ENCODE assay signal across 9 cellular contexts in genomic region chr12:26830783-26831601, GRCh38. TPM values are rescaled to one million over a fixed set of nuclear protein-coding genes. Genes with fewer than 3 reads are reported as not detected.
DNase-seq lines count a peak whose midpoint lies in the region; ATAC-seq lines count a peak whose summit lies in the region.
"Had no signal": no experiment of that assay in that cellular context is flagged by ENCODE, and none has a peak within 500 bp of the region (broad histone marks: within the 10 kb centered on the region; RNA-seq: fewer than 3 reads in every experiment).

No MANE protein-coding gene starts in this region.

- peaks cover 8% of the 10 kb centered on the region for H3K36me3 Mint-ChIP-seq in activated CD8-positive, alpha-beta memory T cell treated with anti-CD3 and anti-CD28 coated beads, Interleukin-2, amount 10 ng/mL, durations not matched to agents 7 days and 5 days
- no peaks in the 10 kb centered on the region for H3K36me3 Mint-ChIP-seq in activated CD4-positive, alpha-beta memory T cell treated with anti-CD3 and anti-CD28 coated beads for 36 hours
- peaks cover 22% of the 10 kb centered on the region for H3K36me3 Mint-ChIP-seq in stimulated activated naive CD8-positive, alpha-beta T cell treated with anti-CD3 and anti-CD28 coated beads, Interleukin-15, Interleukin-2, amounts not matched to agents 100 ng/mL and 50 ng/mL, for 24 hours (ENCODE audit: low read depth)

- no peak for DNase-seq in activated CD8-positive, alpha-beta memory T cell treated with anti-CD3 and anti-CD28 coated beads, Interleukin-2, amount 10 ng/mL, durations not matched to agents 7 days and 5 days
- no peak for DNase-seq in activated CD8-positive, alpha-beta memory T cell treated with anti-CD3 and anti-CD28 coated beads for 24 hours
- DNase-seq in activated CD4-positive, alpha-beta memory T cell treated with anti-CD3 and anti-CD28 coated beads for 36 hours = no peak
- DNase-seq in iPS DF 6.9 (ENCODE audit: low read depth, low spot score) (no peak), NCI-H2227 (lab: John Stamatoyannopoulos, UW; ENCODE audit: unreplicated experiment) (no peak)
- DNase-seq: cerebellar nuclear complex had no signal

- H3K9me3 ChIP-seq in iPS DF 6.9 (ENCODE audit: control insufficient read depth, insufficient read depth, low read length) = no peaks in the 10 kb centered on the region

- CTCF ChIA-PET in activated CD8-positive, alpha-beta memory T cell treated with anti-CD3 and anti-CD28 coated beads, Interleukin-2, amount 10 ng/mL, durations not matched to agents 7 days and 5 days (lab: Charles Lee) = interaction anchor here (1.1 to 5.1 kb wide), 2 partner anchors 54 to 184 kb away, joined by 6 to 43 read pairs; partner anchors contain the start of gene TM7SF3
- CTCF ChIA-PET in activated CD4-positive, alpha-beta memory T cell treated with anti-CD3 and anti-CD28 coated beads for 36 hours (lab: Charles Lee) = interaction anchor here (0.8 to 1.2 kb wide), 2 partner anchors 24 to 185 kb away, joined by 3 to 6 read pairs; no protein-coding TSS in a partner anchor

- H3K4me1 Mint-ChIP-seq in activated CD8-positive, alpha-beta memory T cell treated with anti-CD3 and anti-CD28 coated beads, Interleukin-2, amount 10 ng/mL, durations not matched to agents 7 days and 5 days = peaks cover 40% of the 10 kb centered on the region
- H3K4me1 Mint-ChIP-seq in activated CD4-positive, alpha-beta memory T cell treated with anti-CD3 and anti-CD28 coated beads for 36 hours (ENCODE audit: low read depth) = peaks cover 53% of the 10 kb centered on the region
- peaks cover 61% of the 10 kb centered on the region for H3K4me1 Mint-ChIP-seq in stimulated activated naive CD8-positive, alpha-beta T cell treated with anti-CD3 and anti-CD28 coated beads, Interleukin-15, Interleukin-2, amounts not matched to agents 100 ng/mL and 50 ng/mL, for 24 hours (ENCODE audit: low read depth)

- H3K4me3 Mint-ChIP-seq in activated CD8-positive, alpha-beta memory T cell treated with anti-CD3 and anti-CD28 coated beads, Interleukin-2, amount 10 ng/mL, durations not matched to agents 7 days and 5 days = peak overlapping the region; percentile 46
- peak overlapping the region; percentile 59 for H3K4me3 Mint-ChIP-seq in activated CD4-positive, alpha-beta memory T cell treated with anti-CD3 and anti-CD28 coated beads for 36 hours
- peak overlapping the region; percentile 85 for H3K4me3 Mint-ChIP-seq in stimulated activated naive CD8-positive, alpha-beta T cell treated with anti-CD3 and anti-CD28 coated beads, Interleukin-15, Interleukin-2, amounts not matched to agents 100 ng/mL and 50 ng/mL, for 24 hours

- POLR2A ChIA-PET in activated CD4-positive, alpha-beta memory T cell treated with anti-CD3 and anti-CD28 coated beads for 36 hours (lab: Charles Lee) = interaction anchor here (1.2 kb wide), 1 partner anchor 10 kb away, joined by 3 read pairs; no protein-coding TSS in a partner anchor

- no peaks in the 10 kb centered on the region for H3K27me3 Mint-ChIP-seq in activated CD8-positive, alpha-beta memory T cell treated with anti-CD3 and anti-CD28 coated beads, Interleukin-2, amount 10 ng/mL, durations not matched to agents 7 days and 5 days
- H3K27me3 Mint-ChIP-seq in activated CD4-positive, alpha-beta memory T cell treated with anti-CD3 and anti-CD28 coated beads for 36 hours = no peaks in the 10 kb centered on the region
- no peaks in the 10 kb centered on the region for H3K27me3 Mint-ChIP-seq in stimulated activated naive CD8-positive, alpha-beta T cell treated with anti-CD3 and anti-CD28 coated beads, Interleukin-15, Interleukin-2, amounts not matched to agents 100 ng/mL and 50 ng/mL, for 24 hours

- no peaks in the 10 kb centered on the region for H3K9me3 Mint-ChIP-seq in activated CD8-positive, alpha-beta memory T cell treated with anti-CD3 and anti-CD28 coated beads, Interleukin-2, amount 10 ng/mL, durations not matched to agents 7 days and 5 days (ENCODE audit: low read depth)
- no peaks in the 10 kb centered on the region for H3K9me3 Mint-ChIP-seq in activated CD4-positive, alpha-beta memory T cell treated with anti-CD3 and anti-CD28 coated beads for 36 hours
- H3K9me3 Mint-ChIP-seq in stimulated activated naive CD8-positive, alpha-beta T cell treated with anti-CD3 and anti-CD28 coated beads, Interleukin-15, Interleukin-2, amounts not matched to agents 100 ng/mL and 50 ng/mL, for 24 hours = no peaks in the 10 kb centered on the region

- no peak overlapping the region for H3K27ac ChIP-seq in iPS DF 6.9 (ENCODE audit: low read length)

- intact Hi-C loops in activated CD4-positive, alpha-beta memory T cell treated with anti-CD3 and anti-CD28 coated beads for 36 hours (cut with micrococcal nuclease) = no loop called here

- H3K36me3 ChIP-seq in iPS DF 6.9 (ENCODE audit: control insufficient read depth, insufficient read depth, low read length) = no peaks in the 10 kb centered on the region

- no CpG with 5 or more reads among the region's 14 CpGs for WGBS in iPS DF 6.9 (ENCODE audit: insufficient coverage, insufficient read length)

- H3K4me3 ChIP-seq in iPS DF 6.9 (ENCODE audit: low read length) = peak overlapping the region; percentile 4; the same call in 1 of the 2 replicates

- no peaks in the 10 kb centered on the region for H3K27me3 ChIP-seq in iPS DF 6.9 (ENCODE audit: control insufficient read depth, insufficient read depth, low read length)

- H3K27ac Mint-ChIP-seq in activated CD8-positive, alpha-beta memory T cell treated with anti-CD3 and anti-CD28 coated beads, Interleukin-2, amount 10 ng/mL, durations not matched to agents 7 days and 5 days = no peak overlapping the region
- H3K27ac Mint-ChIP-seq in activated CD4-positive, alpha-beta memory T cell treated with anti-CD3 and anti-CD28 coated beads for 36 hours = no peak overlapping the region
- peak overlapping the region; percentile 69 for H3K27ac Mint-ChIP-seq in stimulated activated naive CD8-positive, alpha-beta T cell treated with anti-CD3 and anti-CD28 coated beads, Interleukin-15, Interleukin-2, amounts not matched to agents 100 ng/mL and 50 ng/mL, for 24 hours

- H3K4me1 ChIP-seq in iPS DF 6.9 (ENCODE audit: control insufficient read depth, insufficient read depth, low read length) = no peaks in the 10 kb centered on the region

- no peak for ATAC-seq in activated CD8-positive, alpha-beta memory T cell treated with anti-CD3 and anti-CD28 coated beads, Interleukin-2, amount 10 ng/mL, durations not matched to agents 7 days and 5 days
- ATAC-seq in HG02884 (IDR thresholded peaks at IDR 0.05; ENCODE audit: unreplicated experiment) (no peak), GM18873 (IDR thresholded peaks at IDR 0.05; ENCODE audit: low FRiP score, unreplicated experiment) (no peak)

RNA-seq across cellular contexts. Expression of gene ITPR2, which starts 2.0 kb away (rescaled TPM):
- 10 to 100 TPM; 31.1 to 37.7 TPM for total RNA-seq in activated CD8-positive, alpha-beta memory T cell treated with anti-CD3 and anti-CD28 coated beads, Interleukin-2, amount 10 ng/mL, durations not matched to agents 7 days and 5 days
- total RNA-seq in activated CD4-positive, alpha-beta memory T cell treated with anti-CD3 and anti-CD28 coated beads for 36 hours = 10 to 100 TPM; 23.7 to 25.0 TPM
